In the genomic region with DNA sequence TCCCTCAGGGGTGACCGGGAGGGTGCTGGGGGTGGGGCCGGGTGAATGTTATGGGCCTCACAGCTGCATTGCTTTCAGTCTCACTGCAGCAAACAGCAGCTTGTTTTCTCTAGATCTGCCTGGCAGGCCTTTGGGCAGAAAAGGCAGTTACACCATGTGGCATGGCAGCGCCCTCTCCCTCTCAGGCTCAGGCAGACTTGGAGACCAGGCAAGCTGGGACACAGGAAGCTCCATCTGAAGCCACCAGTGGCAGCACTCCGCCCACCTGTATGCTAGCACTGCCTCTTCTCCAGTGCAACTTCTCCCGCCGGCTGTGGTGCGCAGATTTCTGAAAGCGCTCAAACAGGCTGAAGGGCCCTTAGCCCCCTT, we compare ENCODE assay signal across 8 cellular contexts.
DNase-seq lines count a peak whose midpoint lies in the region; ATAC-seq and TF ChIP-seq lines count a peak whose summit lies in the region.

No MANE protein-coding gene starts in this region.

- H3K27ac ChIP-seq in A673 (ENCODE audit: low read depth, low read length, poor library complexity, severe bottlenecking) (peak overlapping the region; percentile 8), OCI-LY1 (ENCODE audit: low read depth, low read length, poor library complexity, severe bottlenecking) (peak overlapping the region; percentile 19), esophagus muscularis mucosa (replicated peaks in 1 of 4) (peak overlapping the region; percentile 46 to 67 (median 52)), testis (peak overlapping the region in 1 of 2 donors; percentile 12)

- H3K4me3 ChIP-seq in A673 (ENCODE audit: low read depth, low read length, poor library complexity, severe bottlenecking) (no peak overlapping the region), OCI-LY1 (ENCODE audit: low read depth, low read length, poor library complexity, severe bottlenecking) (no peak overlapping the region), esophagus muscularis mucosa (no peak overlapping the region), testis (no peak overlapping the region)

- no peaks in the 10 kb centered on the region for H3K9me2 ChIP-seq in OCI-LY1 (ENCODE audit: low read depth, low read length)

- intact Hi-C loops in A673 (cut with micrococcal nuclease; ENCODE audit: unreplicated experiment) (no loop called here), esophagus muscularis mucosa (cut with DNase I) (no loop called here), testis (cut with DNase I; ENCODE audit: low total_unique reads) (no loop called here)

- H3K36me3 ChIP-seq in A673 (ENCODE audit: insufficient read depth, low read length, poor library complexity, severe bottlenecking) (no peaks in the 10 kb centered on the region), OCI-LY1 (ENCODE audit: insufficient read depth, low read length) (no peaks in the 10 kb centered on the region), esophagus muscularis mucosa (no peaks in the 10 kb centered on the region), testis (ENCODE audit: low read depth, missing control alignments) (no peaks in the 10 kb centered on the region)

- no peak for ATAC-seq in natural killer cell treated with Interleukin-12 subunit alpha and Interleukin-12 subunit beta and Interleukin-15 and Interleukin-18, amount 100 ng/mL, for 72 hours
- ATAC-seq in HG02852 (IDR thresholded peaks at IDR 0.05; ENCODE audit: unreplicated experiment) (no peak), HG03025 (IDR thresholded peaks at IDR 0.05; ENCODE audit: low FRiP score, unreplicated experiment) (no peak)

- H3K27me3 ChIP-seq in A673 (replicated peaks; ENCODE audit: insufficient read depth, low read depth, low read length, poor library complexity) (no peaks in the 10 kb centered on the region), OCI-LY1 (ENCODE audit: insufficient read depth, low read length) (no peaks in the 10 kb centered on the region), esophagus muscularis mucosa (no peaks in the 10 kb centered on the region), testis (no peaks in the 10 kb centered on the region)

- H3K27ac Mint-ChIP-seq in natural killer cell treated with Interleukin-12 subunit alpha and Interleukin-12 subunit beta and Interleukin-15 and Interleukin-18, amount 100 ng/mL, for 72 hours: peak overlapping the region; percentile 68 to 94

- no peak overlapping the region for H3K9ac ChIP-seq in OCI-LY1 (ENCODE audit: low read length)

- H3K4me1 ChIP-seq in A673 (ENCODE audit: insufficient read depth, low read length, poor library complexity, severe bottlenecking) (peaks cover 3% of the 10 kb centered on the region), OCI-LY1 (ENCODE audit: insufficient read depth, low read length, severe bottlenecking) (peaks cover 22% of the 10 kb centered on the region), esophagus muscularis mucosa (peaks cover 71 to 89% (median 88%) of the 10 kb centered on the region in 4 donors), testis (peaks cover 61% of the 10 kb centered on the region)

- no peak for TF ChIP-seq CTCF in A673 (conservative IDR thresholded peaks at IDR 0.05; ENCODE audit: low read depth, low read length)
- no peak for TF ChIP-seq CTCF in OCI-LY1 (IDR thresholded peaks at IDR 0.05; ENCODE audit: low read length)
- TF ChIP-seq CTCF in esophagus muscularis mucosa (IDR thresholded peaks at IDR 0.05): no peak
- TF ChIP-seq CTCF in testis (IDR thresholded peaks at IDR 0.05): no peak

- H3K9me3 Mint-ChIP-seq in natural killer cell treated with Interleukin-12 subunit alpha and Interleukin-12 subunit beta and Interleukin-15 and Interleukin-18, amount 100 ng/mL, for 72 hours: no peaks in the 10 kb centered on the region

- no peak overlapping the region for H2AFZ ChIP-seq in OCI-LY1 (ENCODE audit: low read length)

- DNase-seq in A673 (ENCODE audit: low spot score) (no peak), esophagus muscularis mucosa (ENCODE audit: extremely low spot score) (no peak), testis (no peak), iPS-NIHi11 (ENCODE audit: low spot score) (no peak)
- DNase-seq in natural killer cell treated with Interleukin-12 subunit alpha and Interleukin-12 subunit beta and Interleukin-15 and Interleukin-18, amount 100 ng/mL, for 72 hours (ENCODE audit: low spot score): no peak

- H3K4me3 Mint-ChIP-seq in natural killer cell treated with Interleukin-12 subunit alpha and Interleukin-12 subunit beta and Interleukin-15 and Interleukin-18, amount 100 ng/mL, for 72 hours: no peak overlapping the region

- H3K79me2 ChIP-seq in OCI-LY1 (ENCODE audit: insufficient read depth, low read length): no peaks in the 10 kb centered on the region

- peaks cover 43 to 51% of the 10 kb centered on the region in 2 donors for H3K4me1 Mint-ChIP-seq in natural killer cell treated with Interleukin-12 subunit alpha and Interleukin-12 subunit beta and Interleukin-15 and Interleukin-18, amount 100 ng/mL, for 72 hours (ENCODE audit: low read depth in 2 of 2)

- POLR2A ChIA-PET in A673 (lab: Charles Lee; ENCODE audit: low non-redundant PET): no interaction called here

- 61% methylated on average over 5 of the region's 8 CpGs for WGBS in esophagus muscularis mucosa
- 75 to 76% methylated on average over 8 of the region's 8 CpGs for WGBS in testis, 2 donors

- no TSS peak for BruUV-seq in A673 (replicated peaks; lab: Mats Ljungman, UMichigan)

- TF ChIP-seq POLR2A in esophagus muscularis mucosa (IDR thresholded peaks at IDR 0.05; ENCODE audit: low read depth) (no peak), testis (IDR thresholded peaks at IDR 0.05) (no peak)

- no peak for TF ChIP-seq EP300 in esophagus muscularis mucosa (IDR thresholded peaks at IDR 0.05)

- no peaks in the 10 kb centered on the region for H3F3A ChIP-seq in OCI-LY1 (ENCODE audit: insufficient read depth, low read length)

- H3K9me3 ChIP-seq in A673 (ENCODE audit: low read depth, low read length, poor library complexity, severe bottlenecking) (no peaks in the 10 kb centered on the region), OCI-LY1 (ENCODE audit: low read length) (no peaks in the 10 kb centered on the region), esophagus muscularis mucosa (no peaks in the 10 kb centered on the region), testis (no peaks in the 10 kb centered on the region)

- H3K27me3 Mint-ChIP-seq in natural killer cell treated with Interleukin-12 subunit alpha and Interleukin-12 subunit beta and Interleukin-15 and Interleukin-18, amount 100 ng/mL, for 72 hours: no peaks in the 10 kb centered on the region

- H3K4me2 ChIP-seq in OCI-LY1 (ENCODE audit: low read length): no peak overlapping the region

- CTCF ChIA-PET in A673 (lab: Charles Lee): no interaction called here

- no peaks in the 10 kb centered on the region for H3K36me3 Mint-ChIP-seq in natural killer cell treated with Interleukin-12 subunit alpha and Interleukin-12 subunit beta and Interleukin-15 and Interleukin-18, amount 100 ng/mL, for 72 hours

- no peaks in the 10 kb centered on the region for H4K20me1 ChIP-seq in OCI-LY1 (ENCODE audit: insufficient read depth, low read length)
